In genomic region chr20:63309261-63310071, GRCh38 we compare ENCODE assay signal across 8 cellular contexts. TPM values are rescaled to one million over a fixed set of nuclear protein-coding genes. Genes with fewer than 3 reads are reported as not detected.
DNase-seq lines count a peak whose midpoint lies in the region; ATAC-seq and TF ChIP-seq lines count a peak whose summit lies in the region.

No MANE protein-coding gene starts in this region.

- H3K36me3 Mint-ChIP-seq in HFFc6 (ENCODE audit: low read depth): no peaks in the 10 kb centered on the region
- H3K36me3 Mint-ChIP-seq in T-helper 17 cell (ENCODE audit: low read depth): no peaks in the 10 kb centered on the region
- no peaks in the 10 kb centered on the region for H3K36me3 Mint-ChIP-seq in neural progenitor cell

- no peaks in the 10 kb centered on the region for H3K4me1 Mint-ChIP-seq in HFFc6 (ENCODE audit: low read depth)
- H3K4me1 Mint-ChIP-seq in T-helper 17 cell: no peaks in the 10 kb centered on the region
- H3K4me1 Mint-ChIP-seq in neural progenitor cell: peaks cover 12% of the 10 kb centered on the region

- H3F3A ChIP-seq in neural progenitor cell (ENCODE audit: low read depth): no peaks in the 10 kb centered on the region

- TF ChIP-seq POLR2A in esophagus muscularis mucosa (IDR thresholded peaks at IDR 0.05; ENCODE audit: low read depth): no peak

- peaks cover 4% of the 10 kb centered on the region for H4K20me1 ChIP-seq in neural progenitor cell (ENCODE audit: low read depth)

- WGBS in esophagus muscularis mucosa: 36% methylated on average over 14 of the region's 35 CpGs

- TF ChIP-seq CTCF in HFFc6 (IDR thresholded peaks at IDR 0.05) (peak; percentile 94), esophagus muscularis mucosa (IDR thresholded peaks at IDR 0.05) (peak; percentile 55 to 89 (median 67)), neural progenitor cell (IDR thresholded peaks at IDR 0.05) (peak; percentile 89)

- intact Hi-C loops in esophagus muscularis mucosa (cut with DNase I): loop anchor here (5.0 kb wide), 1 partner anchor 73 kb away; no protein-coding TSS in a partner anchor

- H3K4me1 ChIP-seq in esophagus muscularis mucosa (peaks cover 0 to 20% (median 14%) of the 10 kb centered on the region in 4 donors), neural progenitor cell (peaks cover 3% of the 10 kb centered on the region)

- H3K4me3 ChIP-seq in esophagus muscularis mucosa (no peak overlapping the region), neural progenitor cell (no peak overlapping the region)

- peaks cover 0 to 84% (median 28%) of the 10 kb centered on the region in 4 donors for H3K27me3 ChIP-seq in esophagus muscularis mucosa
- no peaks in the 10 kb centered on the region for H3K27me3 ChIP-seq in neural progenitor cell

- DNase-seq in D341Med (ENCODE audit: low spot score) (peak; percentile 84), HFFc6 (no peak), T-helper 17 cell (no peak), esophagus muscularis mucosa (ENCODE audit: extremely low spot score) (no peak), neural progenitor cell (ENCODE audit: low spot score) (peak; percentile 84), SIG-M5 (lab: John Stamatoyannopoulos, UW) (no peak)

- no peak overlapping the region for H3K4me2 ChIP-seq in neural progenitor cell

- H3K9ac ChIP-seq in neural progenitor cell: no peak overlapping the region

- no peak overlapping the region for H2AFZ ChIP-seq in neural progenitor cell (replicated peaks)

- H3K27ac ChIP-seq in esophagus muscularis mucosa (replicated peaks in 1 of 4) (no peak overlapping the region), neural progenitor cell (no peak overlapping the region)

- H3K27ac Mint-ChIP-seq in HFFc6 (no peak overlapping the region), T-helper 17 cell (no peak overlapping the region), neural progenitor cell (no peak overlapping the region)

- H3K4me3 Mint-ChIP-seq in HFFc6: no peak overlapping the region
- no peak overlapping the region for H3K4me3 Mint-ChIP-seq in T-helper 17 cell
- H3K4me3 Mint-ChIP-seq in neural progenitor cell: no peak overlapping the region

- H3K79me2 ChIP-seq in neural progenitor cell (ENCODE audit: low read depth): no peaks in the 10 kb centered on the region

- ATAC-seq in T-helper 17 cell (peak; percentile 30), HG02970 (IDR thresholded peaks at IDR 0.05; ENCODE audit: low FRiP score, unreplicated experiment) (no peak), HG02759 (IDR thresholded peaks at IDR 0.05; ENCODE audit: unreplicated experiment) (no peak)

- TF ChIP-seq EP300 in esophagus muscularis mucosa (IDR thresholded peaks at IDR 0.05): no peak

- peaks cover 6% of the 10 kb centered on the region for H3K27me3 Mint-ChIP-seq in HFFc6 (ENCODE audit: insufficient read depth)
- H3K27me3 Mint-ChIP-seq in T-helper 17 cell: peaks cover 4% of the 10 kb centered on the region
- H3K27me3 Mint-ChIP-seq in neural progenitor cell (ENCODE audit: insufficient read depth, low read depth): peaks cover 6% of the 10 kb centered on the region

- H3K9me3 ChIP-seq in T-helper 17 cell (ENCODE audit: control insufficient read depth, low read length, poor library complexity, severe bottlenecking) (no peaks in the 10 kb centered on the region), esophagus muscularis mucosa (no peaks in the 10 kb centered on the region), neural progenitor cell (ENCODE audit: low read depth) (no peaks in the 10 kb centered on the region)

- H3K36me3 ChIP-seq in esophagus muscularis mucosa: no peaks in the 10 kb centered on the region
- no peaks in the 10 kb centered on the region for H3K36me3 ChIP-seq in neural progenitor cell

- H3K9me3 Mint-ChIP-seq in HFFc6 (no peaks in the 10 kb centered on the region), neural progenitor cell (no peaks in the 10 kb centered on the region)

RNA-seq across cellular contexts. Expression of gene COL20A1, which starts 16.5 kb away (rescaled TPM):
- total RNA-seq in HFFc6 (2021; fragmentation: NEBNext Ultra II Directional; extraction: Animal tissue kit (Norgen Biotek cat#: 25700)): under 1 TPM in 1 of 6 experiments, not detected in 5; 0.02 TPM
- under 1 TPM in 1 of 2 donors, not detected in 1; 0.10 TPM for total RNA-seq in T-helper 17 cell
- total RNA-seq in esophagus muscularis mucosa: under 1 TPM in 1 of 4 donors, not detected in 3; 0.32 TPM
- total RNA-seq in neural progenitor cell (ENCODE audit: low replicate concordance): 0.28 and 0.37 TPM in 2 replicates

RNA-seq across cellular contexts. Expression of gene ARFGAP1, which starts 36.9 kb away (rescaled TPM):
- total RNA-seq in HFFc6 (2021; fragmentation: NEBNext Ultra II Directional; extraction: Animal tissue kit (Norgen Biotek cat#: 25700)): 100 to 1,000 TPM; 106 to 123 (median 112) TPM
- total RNA-seq in T-helper 17 cell (100 to 1,000 TPM; 108 to 128 TPM), esophagus muscularis mucosa (10 to 100 TPM; 35.8 to 50.9 (median 39.5) TPM), neural progenitor cell (ENCODE audit: low replicate concordance) (43.7 and 103 TPM in 2 replicates)

RNA-seq across cellular contexts. Expression of gene CHRNA4, which starts 51.7 kb away (rescaled TPM):
- not detected for total RNA-seq in HFFc6 (2021; fragmentation: NEBNext Ultra II Directional; extraction: Animal tissue kit (Norgen Biotek cat#: 25700))
- not detected for total RNA-seq in T-helper 17 cell
- total RNA-seq in esophagus muscularis mucosa: not detected
- total RNA-seq in neural progenitor cell (ENCODE audit: low replicate concordance): 0.68 TPM in 1 of 2 replicates, not detected in the other

RNA-seq across cellular contexts. Expression of gene NKAIN4, which starts 55.2 kb away (rescaled TPM):
- total RNA-seq in HFFc6 (2021; fragmentation: NEBNext Ultra II Directional; extraction: Animal tissue kit (Norgen Biotek cat#: 25700)): not detected
- total RNA-seq in T-helper 17 cell: not detected
- under 1 TPM in 2 of 4 donors, not detected in 2; 0.17 to 0.45 TPM for total RNA-seq in esophagus muscularis mucosa
- total RNA-seq in neural progenitor cell (ENCODE audit: low replicate concordance): 9.7 and 28.4 TPM in 2 replicates

Comparison
In these comparisons a context has a peak if more than half of its experiments do, and no peak if none do; other contexts are left out.
1. DNase-seq: peak in D341Med (single experiment) and neural progenitor cell (single experiment); none in HFFc6 (single experiment), T-helper 17 cell (0 of 3), esophagus muscularis mucosa (single experiment) and SIG-M5 (single experiment).
2. Peak in every context shown above with its lines, with median percentiles within 50 percentile points of each other: CTCF ChIP-seq.